Comparison of ENCODE assay signal across 30 cellular contexts in the genomic region with DNA sequence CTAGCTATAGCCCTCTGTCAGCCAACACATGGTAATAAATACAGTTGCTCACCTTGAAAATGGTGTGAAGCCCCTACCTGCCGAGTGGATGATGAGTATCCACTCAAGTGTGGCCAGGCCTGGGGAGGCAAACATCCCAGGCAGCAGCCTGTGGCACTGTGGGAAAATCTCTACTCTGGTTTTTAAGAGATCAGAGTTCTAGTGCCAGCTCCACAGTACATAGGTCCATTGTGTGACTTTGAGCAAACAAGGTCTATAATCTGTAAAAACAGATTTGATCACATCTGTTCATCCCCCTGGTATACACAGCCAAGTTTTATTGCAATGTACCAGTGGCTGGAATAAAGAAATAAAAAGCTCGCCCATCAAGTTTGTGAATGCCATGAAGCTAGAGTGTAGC.
"Had no signal": no experiment of that assay in that cellular context is flagged by ENCODE, and none has a peak within 500 bp of the region (broad histone marks: within the 10 kb centered on the region; RNA-seq: fewer than 3 reads in every experiment).

No MANE protein-coding gene starts in this region.

- H3K27ac Mint-ChIP-seq: activated CD4-positive, alpha-beta memory T cell treated with anti-CD3 and anti-CD28 coated beads, Interleukin-2, amount 10 ng/mL, durations not matched to agents 7 days and 5 days; activated CD4-positive, alpha-beta T cell treated with anti-CD3 and anti-CD28 coated beads, Interleukin-2, amount 10 ng/mL, durations not matched to agents 7 days and 5 days; activated naive CD4-positive, alpha-beta T cell treated with anti-CD3 and anti-CD28 coated beads for 36 hours; activated naive CD4-positive, alpha-beta T cell treated with anti-CD3 and anti-CD28 coated beads, Interleukin-2, amount 50 U/mL, for 24 hours; activated naive CD8-positive, alpha-beta T cell treated with anti-CD3 and anti-CD28 coated beads for 36 hours; activated naive CD8-positive, alpha-beta T cell treated with anti-CD3 and anti-CD28 coated beads, Interleukin-2, amount 50 U/mL, for 24 hours; activated T-helper 2 cell treated with anti-CD3 and anti-CD28 coated beads, Interferon-gamma antibody, Interleukin-2, Interleukin-4, amounts not matched to agents 10 μg/mL and 5 μg/mL and 100 μg/mL, durations not matched to agents 14 hours and 24 hours and 36 hours; brain; WTC11 had no signal

- ATAC-seq: activated naive CD8-positive, alpha-beta T cell treated with anti-CD3 and anti-CD28 coated beads, Interleukin-2, amount 50 U/mL, for 24 hours; gastroesophageal sphincter; WTC11 had no signal

- DNase-seq: activated CD4-positive, alpha-beta memory T cell treated with anti-CD3 and anti-CD28 coated beads, Interleukin-2, amount 10 ng/mL, durations not matched to agents 7 days and 5 days; activated CD4-positive, alpha-beta T cell treated with anti-CD3 and anti-CD28 coated beads for 1 hour; activated CD4-positive, alpha-beta T cell treated with anti-CD3 and anti-CD28 coated beads for 4 hours; activated CD4-positive, alpha-beta T cell treated with anti-CD3 and anti-CD28 coated beads, Interleukin-2, amount 10 ng/mL, durations not matched to agents 7 days and 5 days; activated CD4-positive, alpha-beta T cell treated with anti-CD3 and anti-CD28 coated beads, Interleukin-2, amount 50 U/mL, for 4 hours; activated effector memory CD4-positive, alpha-beta T cell treated with anti-CD3 and anti-CD28 coated beads, Interleukin-2, amount 50 U/mL, for 16 hours; activated naive CD4-positive, alpha-beta T cell treated with anti-CD3 and anti-CD28 coated beads for 36 hours; activated naive CD8-positive, alpha-beta T cell treated with anti-CD3 and anti-CD28 coated beads for 36 hours; activated naive CD8-positive, alpha-beta T cell treated with anti-CD3 and anti-CD28 coated beads, Interleukin-2, amount 50 U/mL, for 24 hours; activated T-cell treated with anti-CD3 and anti-CD28 coated beads, Interleukin-2, amount 50 U/mL, for 1 hour; activated T-cell treated with anti-CD3 and anti-CD28 coated beads, Interleukin-2, amount 50 U/mL, for 48 hours; adrenal gland; amygdala; aorta; central memory CD4-positive, alpha-beta T cell; cerebellar nuclear complex; colonic mucosa; effector CD8-positive, alpha-beta T cell; esophagus squamous epithelium; foreskin melanocyte; T-helper 2 cell had no signal

- H3K4me1 Mint-ChIP-seq: activated naive CD4-positive, alpha-beta T cell treated with anti-CD3 and anti-CD28 coated beads, Interleukin-2, amount 50 U/mL, for 24 hours had no signal

- H3K9me3 Mint-ChIP-seq: activated naive CD4-positive, alpha-beta T cell treated with anti-CD3 and anti-CD28 coated beads for 36 hours; activated naive CD4-positive, alpha-beta T cell treated with anti-CD3 and anti-CD28 coated beads, Interleukin-2, amount 50 U/mL, for 24 hours; activated naive CD8-positive, alpha-beta T cell treated with anti-CD3 and anti-CD28 coated beads for 36 hours; activated naive CD8-positive, alpha-beta T cell treated with anti-CD3 and anti-CD28 coated beads, Interleukin-2, amount 50 U/mL, for 24 hours; activated T-helper 1 cell treated with anti-CD3 and anti-CD28 coated beads, Interleukin-12 subunit alpha, Interleukin-12 subunit beta, Interleukin-2, Interleukin-4 antibody, amounts not matched to agents 30 ng/mL and 10 ng/mL and 1 ng/mL, durations not matched to agents 14 hours and 24 hours and 36 hours; activated T-helper 2 cell treated with anti-CD3 and anti-CD28 coated beads, Interferon-gamma antibody, Interleukin-2, Interleukin-4, amounts not matched to agents 10 μg/mL and 5 μg/mL and 100 μg/mL, durations not matched to agents 14 hours and 24 hours and 36 hours had no signal

- H3K4me3 Mint-ChIP-seq: activated CD4-positive, alpha-beta memory T cell treated with anti-CD3 and anti-CD28 coated beads, Interleukin-2, amount 10 ng/mL, durations not matched to agents 7 days and 5 days; activated CD4-positive, alpha-beta T cell treated with anti-CD3 and anti-CD28 coated beads, Interleukin-2, amount 10 ng/mL, durations not matched to agents 7 days and 5 days; activated naive CD4-positive, alpha-beta T cell treated with anti-CD3 and anti-CD28 coated beads for 36 hours; activated naive CD4-positive, alpha-beta T cell treated with anti-CD3 and anti-CD28 coated beads, Interleukin-2, amount 50 U/mL, for 24 hours; activated naive CD8-positive, alpha-beta T cell treated with anti-CD3 and anti-CD28 coated beads for 36 hours; activated naive CD8-positive, alpha-beta T cell treated with anti-CD3 and anti-CD28 coated beads, Interleukin-2, amount 50 U/mL, for 24 hours; activated T-helper 1 cell treated with anti-CD3 and anti-CD28 coated beads, Interleukin-12 subunit alpha, Interleukin-12 subunit beta, Interleukin-2, Interleukin-4 antibody, amounts not matched to agents 30 ng/mL and 10 ng/mL and 1 ng/mL, durations not matched to agents 14 hours and 24 hours and 36 hours; brain; WTC11 had no signal

- H3K36me3 Mint-ChIP-seq: activated naive CD8-positive, alpha-beta T cell treated with anti-CD3 and anti-CD28 coated beads for 36 hours; brain; WTC11 had no signal

- H3K27me3 Mint-ChIP-seq: activated naive CD4-positive, alpha-beta T cell treated with anti-CD3 and anti-CD28 coated beads, Interleukin-2, amount 50 U/mL, for 24 hours; activated naive CD8-positive, alpha-beta T cell treated with anti-CD3 and anti-CD28 coated beads for 36 hours had no signal

- H3K27ac ChIP-seq: adrenal gland, breast epithelium, cardiac muscle cell, colonic mucosa, epithelial cell of prostate, esophagus squamous epithelium, gastroesophageal sphincter had no signal
